ENCODE assay signal across 14 cellular contexts in the genomic region with DNA sequence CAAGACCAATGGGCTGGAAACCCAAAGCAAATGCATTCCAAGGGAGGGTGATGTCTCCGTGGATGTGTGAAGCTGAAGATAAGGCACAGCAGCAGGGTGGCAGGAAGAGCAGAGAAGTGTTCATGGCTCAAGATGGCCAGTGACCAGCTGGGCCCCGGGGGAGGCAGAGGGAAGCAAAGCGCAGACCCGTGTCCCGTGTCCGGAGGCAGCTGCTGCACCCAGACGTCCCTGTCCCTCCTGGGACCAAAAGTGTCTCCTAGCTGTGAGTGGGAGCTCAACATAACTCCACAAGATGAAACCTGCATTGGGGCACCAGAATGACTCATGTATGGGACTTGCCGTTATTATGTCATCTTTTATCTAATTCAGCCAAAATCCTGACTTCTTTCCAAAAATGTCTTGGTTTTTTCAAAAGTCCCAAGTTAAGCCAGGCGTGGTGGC.
A peak's percentile ranks its signal among the peaks of the same experiment; 100 is the strongest.
DNase-seq lines count a peak whose midpoint lies in the region; ATAC-seq and TF ChIP-seq lines count a peak whose summit lies in the region.
"Had no signal": no experiment of that assay in that cellular context is flagged by ENCODE, and none has a peak within 500 bp of the region (broad histone marks: within the 10 kb centered on the region; RNA-seq: fewer than 3 reads in every experiment).

No MANE protein-coding gene starts in this region.

- H3K27ac Mint-ChIP-seq in HFFc6, result peak overlapping the region; percentile 44; the same call in 1 of the 2 replicates

- no peaks in the 10 kb centered on the region for H3K27me3 ChIP-seq in tibial artery
- H3K27me3 ChIP-seq: right lobe of liver had no signal

- H3K27me3 Mint-ChIP-seq in HFFc6 (ENCODE audit: insufficient read depth), result no peaks in the 10 kb centered on the region

- H3K4me3 Mint-ChIP-seq in HFFc6, result peak overlapping the region; percentile 48
- H3K4me3 Mint-ChIP-seq: central memory CD8-positive, alpha-beta T cell had no signal

- peak overlapping the region; percentile 42 to 55 for H3K27ac ChIP-seq in tibial artery
- H3K27ac ChIP-seq: gastrocnemius medialis, KMS-11, lower lobe of right lung, right lobe of liver had no signal

- H3K36me3 Mint-ChIP-seq in HFFc6 (ENCODE audit: low read depth), result no peaks in the 10 kb centered on the region

- no peak for ATAC-seq in GM18519 (IDR thresholded peaks at IDR 0.05; ENCODE audit: low FRiP score, unreplicated experiment)
- ATAC-seq: lower lobe of right lung had no signal

- DNase-seq in HFFc6, result peak; percentile 57
- peak; percentile 55 for DNase-seq in amniotic epithelial cell (ENCODE audit: low read depth)
- peak; percentile 34 for DNase-seq in fibroblast of villous mesenchyme (ENCODE audit: low read depth)
- no peak for DNase-seq in tibial artery
- DNase-seq in NCI-H2171 (lab: John Stamatoyannopoulos, UW), result no peak
- no peak for DNase-seq in DMS153 treated with DMSO at 0.1 percent for 48 hours (lab: John Stamatoyannopoulos, UW; ENCODE audit: unreplicated experiment)
- DNase-seq: DND-41, gastrocnemius medialis, lower lobe of right lung, right lobe of liver, RPMI8226 had no signal

- no peaks in the 10 kb centered on the region for H3K9me3 ChIP-seq in tibial artery
- H3K9me3 ChIP-seq: gastrocnemius medialis, lower lobe of right lung, right lobe of liver had no signal

- H3K36me3 ChIP-seq in tibial artery, result no peaks in the 10 kb centered on the region
- H3K36me3 ChIP-seq: gastrocnemius medialis, lower lobe of right lung, right lobe of liver had no signal

- H3K4me3 ChIP-seq in fibroblast of villous mesenchyme (ENCODE audit: low read depth, low read length), result no peak overlapping the region
- no peak overlapping the region for H3K4me3 ChIP-seq in tibial artery
- H3K4me3 ChIP-seq: gastrocnemius medialis, lower lobe of right lung, right lobe of liver had no signal

- H3K9me3 Mint-ChIP-seq in HFFc6, result no peaks in the 10 kb centered on the region
- H3K9me3 Mint-ChIP-seq: central memory CD8-positive, alpha-beta T cell had no signal

- intact Hi-C loops in tibial artery (cut with DNase I; ENCODE audit: low total_unique reads), result no loop called here

- H3K4me1 Mint-ChIP-seq in HFFc6 (ENCODE audit: low read depth), result peaks cover 36% of the 10 kb centered on the region
- H3K4me1 Mint-ChIP-seq: central memory CD8-positive, alpha-beta T cell had no signal

- TF ChIP-seq CTCF in HFFc6 (IDR thresholded peaks at IDR 0.05) (no peak), fibroblast of villous mesenchyme (IDR thresholded peaks at IDR 0.05; ENCODE audit: insufficient read depth, low read depth, low read length) (no peak), tibial artery (IDR thresholded peaks at IDR 0.05) (no peak)

- H3K4me1 ChIP-seq in tibial artery, result peaks cover 0 to 44% (median 27%) of the 10 kb centered on the region in 4 donors
- H3K4me1 ChIP-seq: gastrocnemius medialis had no signal

Comparison
In these comparisons a context has a peak if more than half of its experiments do, and no peak if none do; other contexts are left out.
1. DNase-seq: peak in HFFc6 (single experiment), amniotic epithelial cell (single experiment) and fibroblast of villous mesenchyme (single experiment); none in tibial artery (0 of 2), NCI-H2171 (single experiment) and DMS153 treated with DMSO at 0.1 percent for 48 hours (single experiment).